26 cellular contexts compared by ENCODE assay signal in genomic region chr19:54312011-54312410, GRCh38. TPM values are rescaled to one million over a fixed set of nuclear protein-coding genes. Genes with fewer than 3 reads are reported as not detected.
"Had no signal": no experiment of that assay in that cellular context is flagged by ENCODE, and none has a peak within 500 bp of the region (broad histone marks: within the 10 kb centered on the region; RNA-seq: fewer than 3 reads in every experiment).

No MANE protein-coding gene starts in this region.

- H2AFZ ChIP-seq: PC-9 had no signal

- DNase-seq: activated CD4-positive, alpha-beta T cell treated with anti-CD3 and anti-CD28 coated beads for 48 hours; activated CD4-positive, alpha-beta T cell treated with anti-CD3 and anti-CD28 coated beads, Interleukin-2, amount 50 U/mL, for 4 hours; activated CD4-positive, CD25-positive, alpha-beta regulatory T cell treated with anti-CD3 and anti-CD28 coated beads, Interleukin-2, amount 50 U/mL, for 72 hours; activated CD8-positive, alpha-beta memory T cell treated with anti-CD3 and anti-CD28 coated beads, Interleukin-2, amount 10 ng/mL, durations not matched to agents 7 days and 5 days; activated CD8-positive, alpha-beta T cell treated with anti-CD3 and anti-CD28 coated beads, Interleukin-2, amount 10 ng/mL, durations not matched to agents 7 days and 5 days; activated effector memory CD4-positive, alpha-beta T cell treated with anti-CD3 and anti-CD28 coated beads, Interleukin-2, amount 50 U/mL, for 16 hours; activated naive CD4-positive, alpha-beta T cell treated with Interleukin-2 at 50 U/mL for 16 hours; activated naive CD8-positive, alpha-beta T cell treated with anti-CD3 and anti-CD28 coated beads, Interleukin-2, amount 50 U/mL, for 24 hours; activated T-cell treated with anti-CD3 and anti-CD28 coated beads, Interleukin-2, amount 50 U/mL, for 4 hours; NCI-H1048; NCI-H146; NCI-H187 treated with DMSO at 0.1 percent for 48 hours; NCI-H2081 treated with DMSO at 0.1 percent for 48 hours; NCI-H2171; NCI-H226; NCI-H510A; NCI-H526 treated with DMSO at 0.1 percent for 48 hours; PC-9; SHP77 treated with DMSO at 0.1 percent for 48 hours had no signal

- H3K4me3 ChIP-seq: PC-9 had no signal

- ATAC-seq: activated CD8-positive, alpha-beta memory T cell treated with anti-CD3 and anti-CD28 coated beads, Interleukin-2, amount 10 ng/mL, durations not matched to agents 7 days and 5 days; activated CD8-positive, alpha-beta T cell treated with anti-CD3 and anti-CD28 coated beads, Interleukin-2, amount 10 ng/mL, durations not matched to agents 7 days and 5 days; activated naive CD4-positive, alpha-beta T cell treated with anti-CD3 and anti-CD28 coated beads, Interleukin-2, amount 50 U/mL, for 72 hours; activated naive CD8-positive, alpha-beta T cell treated with anti-CD3 and anti-CD28 coated beads, Interleukin-2, amount 50 U/mL, for 24 hours; activated T-cell treated with anti-CD3 and anti-CD28 coated beads, Interleukin-2, amount 50 U/mL, for 4 hours; WTC11 had no signal

- H3K4me2 ChIP-seq: PC-9 had no signal

- H3K27ac ChIP-seq: PC-9 had no signal

RNA-seq across cellular contexts. Expression of gene LILRA5, which starts 1.0 kb away (rescaled TPM):
- total RNA-seq: activated CD8-positive, alpha-beta memory T cell treated with anti-CD3 and anti-CD28 coated beads, Interleukin-2, amount 10 ng/mL, durations not matched to agents 7 days and 5 days; activated CD8-positive, alpha-beta T cell treated with anti-CD3 and anti-CD28 coated beads, Interleukin-2, amount 10 ng/mL, durations not matched to agents 7 days and 5 days; activated naive CD4-positive, alpha-beta T cell treated with anti-CD3 and anti-CD28 coated beads, Interleukin-2, amount 50 U/mL, for 72 hours; activated T-cell treated with anti-CD3 and anti-CD28 coated beads, Interleukin-2, amount 50 U/mL, for 4 hours; astrocyte; LHCN-M2; M059J; PC-9; SK-MEL-5; WTC11 had no signal

RNA-seq across cellular contexts. Expression of gene LILRA4, which starts 27.0 kb away (rescaled TPM):
- total RNA-seq: activated CD8-positive, alpha-beta memory T cell treated with anti-CD3 and anti-CD28 coated beads, Interleukin-2, amount 10 ng/mL, durations not matched to agents 7 days and 5 days; activated CD8-positive, alpha-beta T cell treated with anti-CD3 and anti-CD28 coated beads, Interleukin-2, amount 10 ng/mL, durations not matched to agents 7 days and 5 days; activated naive CD4-positive, alpha-beta T cell treated with anti-CD3 and anti-CD28 coated beads, Interleukin-2, amount 50 U/mL, for 72 hours; activated T-cell treated with anti-CD3 and anti-CD28 coated beads, Interleukin-2, amount 50 U/mL, for 4 hours; astrocyte; LHCN-M2; M059J; PC-9; SK-MEL-5; WTC11 had no signal

RNA-seq across cellular contexts. Expression of gene LILRB2, which starts 31.1 kb away (rescaled TPM):
- total RNA-seq: activated CD8-positive, alpha-beta memory T cell treated with anti-CD3 and anti-CD28 coated beads, Interleukin-2, amount 10 ng/mL, durations not matched to agents 7 days and 5 days; activated CD8-positive, alpha-beta T cell treated with anti-CD3 and anti-CD28 coated beads, Interleukin-2, amount 10 ng/mL, durations not matched to agents 7 days and 5 days; activated naive CD4-positive, alpha-beta T cell treated with anti-CD3 and anti-CD28 coated beads, Interleukin-2, amount 50 U/mL, for 72 hours; activated T-cell treated with anti-CD3 and anti-CD28 coated beads, Interleukin-2, amount 50 U/mL, for 4 hours; astrocyte; LHCN-M2; M059J; PC-9; SK-MEL-5; WTC11 had no signal

RNA-seq across cellular contexts. Expression of gene LAIR1, which starts 52.7 kb away (rescaled TPM):
- total RNA-seq: astrocyte, LHCN-M2, PC-9, SK-MEL-5 had no signal

RNA-seq across cellular contexts. Expression of gene LILRB5, which starts 54.9 kb away (rescaled TPM):
- total RNA-seq: activated CD8-positive, alpha-beta memory T cell treated with anti-CD3 and anti-CD28 coated beads, Interleukin-2, amount 10 ng/mL, durations not matched to agents 7 days and 5 days; activated CD8-positive, alpha-beta T cell treated with anti-CD3 and anti-CD28 coated beads, Interleukin-2, amount 10 ng/mL, durations not matched to agents 7 days and 5 days; activated naive CD4-positive, alpha-beta T cell treated with anti-CD3 and anti-CD28 coated beads, Interleukin-2, amount 50 U/mL, for 72 hours; activated T-cell treated with anti-CD3 and anti-CD28 coated beads, Interleukin-2, amount 50 U/mL, for 4 hours; astrocyte; LHCN-M2; M059J; PC-9; SK-MEL-5 had no signal
- polyA plus RNA-seq: IgD-negative memory B cell had no signal
